ENCODE assay signal across 8 cellular contexts in the genomic region with DNA sequence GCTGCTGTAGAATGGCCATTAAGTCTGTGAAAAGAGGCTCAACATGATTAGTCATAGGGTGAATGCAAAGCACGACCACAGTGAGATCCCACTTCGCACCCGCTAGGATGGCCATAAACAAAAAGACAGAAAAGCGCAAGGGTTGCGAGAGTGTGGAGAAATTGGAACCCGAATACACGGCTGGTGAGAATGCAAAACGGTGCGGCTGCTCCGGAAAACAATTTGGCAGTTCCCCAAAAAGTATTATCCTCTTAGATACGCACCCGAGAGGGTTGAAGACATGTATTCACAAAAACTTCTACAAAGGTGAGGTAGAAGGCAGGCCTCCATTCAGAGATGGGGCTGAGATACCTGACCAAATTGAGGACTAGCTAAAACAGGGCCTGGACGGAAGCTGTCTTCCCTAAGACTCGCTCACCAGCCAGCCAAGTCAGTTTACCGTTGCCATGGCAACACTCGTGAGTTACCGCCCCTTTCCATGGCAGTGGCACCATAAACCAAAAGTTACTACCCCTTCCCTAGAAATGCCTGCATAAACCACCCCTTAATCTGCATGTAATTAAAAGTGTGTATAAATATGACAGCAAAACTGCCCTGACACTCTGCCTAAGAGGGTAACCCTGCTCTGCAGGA. TPM values are rescaled to one million over a fixed set of nuclear protein-coding genes. Genes with fewer than 3 reads are reported as not detected.
DNase-seq lines count a peak whose midpoint lies in the region; ATAC-seq, FAIRE-seq and TF ChIP-seq lines count a peak whose summit lies in the region.

No MANE protein-coding gene starts in this region.

- peaks cover 0 to 6% of the 10 kb centered on the region in 2 experiments; a peak in 1 of 5 replicates for H3K27me3 ChIP-seq in HepG2 (ENCODE audit: control insufficient read depth in 1 of 2, insufficient read depth in 2 of 2, low read length in 2 of 2)
- H3K27me3 ChIP-seq in right lobe of liver: no peaks in the 10 kb centered on the region
- H3K27me3 ChIP-seq in mesendoderm (ENCODE audit: insufficient read depth, low read length, poor library complexity): no peaks in the 10 kb centered on the region

- TF ChIP-seq POLR2A in HepG2 (IDR thresholded peaks at IDR 0.05; ENCODE audit: insufficient read depth in 1 of 2, low read depth in 2 of 2, low read length in 2 of 2): no peak
- TF ChIP-seq POLR2A in right lobe of liver (IDR thresholded peaks at IDR 0.05): no peak

- TF ChIP-seq CTCF in HepG2 (CRISPR knock-in tag; IDR thresholded peaks at IDR 0.05) (no peak), right lobe of liver (IDR thresholded peaks at IDR 0.05) (no peak)

- no peak overlapping the region for H2AFZ ChIP-seq in HepG2 (ENCODE audit: low read length)

- H3K4me1 Mint-ChIP-seq in activated naive CD8-positive, alpha-beta T cell (ENCODE audit: low read depth): peaks cover 33% of the 10 kb centered on the region

- H3K4me3 Mint-ChIP-seq in activated naive CD8-positive, alpha-beta T cell: peak overlapping the region; percentile 99

- H3K36me3 ChIP-seq in HepG2 (replicated peaks in 1 of 2; ENCODE audit: control insufficient read depth in 1 of 2, insufficient read depth in 2 of 2, low read length in 2 of 2) (peaks cover 8 to 27% of the 10 kb centered on the region in 2 experiments), right lobe of liver (peaks cover 0 to 29% (median 19%) of the 10 kb centered on the region in 4 donors), mesendoderm (ENCODE audit: control insufficient read depth, insufficient read depth, low read length) (peaks cover 5% of the 10 kb centered on the region)

- TF ChIP-seq RAD21 in HepG2 (CRISPR knock-in tag; IDR thresholded peaks at IDR 0.05): no peak

- H3K4me1 ChIP-seq in HepG2 (ENCODE audit: insufficient read depth, low read length) (peaks cover 51% of the 10 kb centered on the region), right lobe of liver (peaks cover 0 to 24% (median 5%) of the 10 kb centered on the region in 4 donors), mesendoderm (ENCODE audit: control insufficient read depth, low read depth, low read length) (no peaks in the 10 kb centered on the region)

- H2AK5ac ChIP-seq in mesendoderm (ENCODE audit: low read length): no peak overlapping the region

- no peak for ATAC-seq in HepG2
- no peak for ATAC-seq in right lobe of liver

- no peak overlapping the region for H3K18ac ChIP-seq in mesendoderm (ENCODE audit: low read length)

- H3K9me3 Mint-ChIP-seq in activated naive CD8-positive, alpha-beta T cell (ENCODE audit: low read depth): no peaks in the 10 kb centered on the region

- no peak overlapping the region for H4K8ac ChIP-seq in mesendoderm (ENCODE audit: low read depth, low read length)

- no peaks in the 10 kb centered on the region for H3K27me3 Mint-ChIP-seq in activated naive CD8-positive, alpha-beta T cell

- H4K5ac ChIP-seq in mesendoderm (ENCODE audit: low read length): no peak overlapping the region

- no peak overlapping the region for H2BK120ac ChIP-seq in mesendoderm (ENCODE audit: low read depth, low read length)

- H4K20me1 ChIP-seq in HepG2 (ENCODE audit: insufficient read depth, low read length): no peaks in the 10 kb centered on the region; the same call in 1 of the 2 replicates

- peak overlapping the region; percentile 67 for H3K4me2 ChIP-seq in HepG2 (ENCODE audit: low read depth, low read length)
- no peak overlapping the region for H3K4me2 ChIP-seq in mesendoderm (ENCODE audit: low read length)

- H3K79me1 ChIP-seq in mesendoderm (ENCODE audit: low read length): peaks cover 5% of the 10 kb centered on the region

- H3K4me3 ChIP-seq in HepG2 (replicated peaks in 1 of 3; ENCODE audit: insufficient read depth in 1 of 3, low read depth in 2 of 3, low read length in 3 of 3) (peak overlapping the region in 1 of 3 experiments; percentile 55; a peak in 1 of 6 replicates), right lobe of liver (no peak overlapping the region), mesendoderm (ENCODE audit: low read length) (no peak overlapping the region)

- intact Hi-C loops in HepG2 (cut with micrococcal nuclease; ENCODE audit: unreplicated experiment): no loop called here
- intact Hi-C loops in right lobe of liver (cut with DNase I): no loop called here

- DNase-seq in HepG2 (ENCODE audit: low spot score) (no peak), right lobe of liver (no peak), mesendoderm (peak; percentile 90), NCI-H2029 treated with DMSO at 0.1 percent for 48 hours (lab: John Stamatoyannopoulos, UW) (no peak), NCI-H510A (lab: John Stamatoyannopoulos, UW) (no peak), NCI-H226 (no peak), SHP77 (lab: John Stamatoyannopoulos, UW) (no peak)

- TF ChIP-seq EP300 in HepG2 (IDR thresholded peaks at IDR 0.05; ENCODE audit: low read depth in 2 of 2, low read length in 2 of 2): no peak
- TF ChIP-seq EP300 in HepG2 (CRISPR knock-in tag; IDR thresholded peaks at IDR 0.05; ENCODE audit: borderline replicate concordance): no peak

- H3K23ac ChIP-seq in mesendoderm (ENCODE audit: low read length): no peak overlapping the region

- no peak overlapping the region for H2BK5ac ChIP-seq in mesendoderm (ENCODE audit: low read length)

- H3K56ac ChIP-seq in mesendoderm (ENCODE audit: low read length): no peak overlapping the region

- no TSS peak for BruUV-seq in HepG2 (replicated peaks; lab: Mats Ljungman, UMichigan)

- CTCF ChIA-PET in HepG2 (lab: Yijun Ruan, JAX; ENCODE audit: low intra/inter-chr PET ratio, low total read pairs): no interaction called here

- H3K27ac Mint-ChIP-seq in activated naive CD8-positive, alpha-beta T cell: no peak overlapping the region

- 85% methylated on average over 17 of the region's 17 CpGs for WGBS in HepG2 (ENCODE audit: low lambda C conversion rate)
- WGBS in right lobe of liver (ENCODE audit: insufficient coverage, low coverage, low lambda C conversion rate, missing lambda C conversion rate): 81% methylated on average over 16 of the region's 17 CpGs
- WGBS in mesendoderm (ENCODE audit: extremely low coverage, insufficient coverage, low lambda C conversion rate): no CpG with 5 or more reads among the region's 17 CpGs

- no peak overlapping the region for H3K27ac ChIP-seq in HepG2 (ENCODE audit: extremely low read length, insufficient read depth, low read length)
- no peak overlapping the region for H3K27ac ChIP-seq in right lobe of liver
- H3K27ac ChIP-seq in mesendoderm (ENCODE audit: low read depth, low read length): no peak overlapping the region

- no peak overlapping the region for H3K4ac ChIP-seq in mesendoderm (ENCODE audit: low read depth, low read length)

- H3K36me3 Mint-ChIP-seq in activated naive CD8-positive, alpha-beta T cell: peaks cover 15% of the 10 kb centered on the region

- in situ Hi-C loops in HepG2 (cut with HindIII; ENCODE audit: extremely low pct_ligation_motif_present, low pct_unique_long_range_greater_than_20kb): no loop called here

- FAIRE-seq in HepG2 (lab: Jason Lieb, UNC): no peak

- no peak overlapping the region for H3K9ac ChIP-seq in HepG2 (ENCODE audit: insufficient read depth, low read depth, low read length)
- no peak overlapping the region for H3K9ac ChIP-seq in mesendoderm (ENCODE audit: low read length)

- no peak overlapping the region for H2BK15ac ChIP-seq in mesendoderm (replicated peaks; ENCODE audit: low read depth)

- H3K79me2 ChIP-seq in HepG2 (ENCODE audit: insufficient read depth, low read length) (peaks cover 21% of the 10 kb centered on the region), mesendoderm (ENCODE audit: control insufficient read depth, insufficient read depth, low read length) (peaks cover 10% of the 10 kb centered on the region)

- POLR2A ChIA-PET in HepG2 (lab: Yijun Ruan, JAX): no interaction called here

- no peaks in the 10 kb centered on the region for H3K9me3 ChIP-seq in HepG2 (ENCODE audit: low read length)
- H3K9me3 ChIP-seq in right lobe of liver: no peaks in the 10 kb centered on the region

RNA-seq across cellular contexts. Expression of gene PSMB7, which starts 0.7 kb away (rescaled TPM):
- total RNA-seq in HepG2 (2016; rRNA removed; fragmentation: Illumina TruSeq; extraction: Trizol) (259 and 395 TPM in 2 replicates), right lobe of liver (100 to 1,000 TPM in 2 of 6 experiments, 10 to 100 TPM in 4; 76.4 to 196 (median 96.8) TPM)
- total RNA-seq in HepG2 (2016; cell fraction: cytosol; rRNA removed; fragmentation: Illumina TruSeq; extraction: Trizol; ENCODE audit: low read depth): 81.7 and 96.6 TPM in 2 replicates
- 268 and 419 TPM in 2 replicates for total RNA-seq in HepG2 (2016; cell fraction: insoluble cytoplasmic fraction; rRNA removed; fragmentation: Illumina TruSeq; extraction: Trizol)
- 127 and 128 TPM in 2 replicates for total RNA-seq in HepG2 (2016; cell fraction: membrane; rRNA removed; fragmentation: Illumina TruSeq; extraction: Trizol)
- total RNA-seq in HepG2 (2016; cell fraction: nucleus; rRNA removed; fragmentation: Illumina TruSeq; extraction: Trizol): 111 and 118 TPM in 2 replicates
- polyA plus RNA-seq in HepG2 (2011; rRNA removed): 261 and 291 TPM in 2 replicates
- 283 and 308 TPM in 2 replicates for polyA plus RNA-seq in HepG2 (2011; cell fraction: cytosol; rRNA removed)
- 63.6 and 73.0 TPM in 2 replicates for polyA plus RNA-seq in HepG2 (2011; cell fraction: nucleus; rRNA removed)
- 163 and 239 TPM in 2 replicates for polyA plus RNA-seq in HepG2 (2012)
- 101 and 108 TPM in 2 replicates for polyA plus RNA-seq in HepG2 (2016; cell fraction: cytosol; fragmentation: Illumina TruSeq; extraction: Trizol; ENCODE audit: low read depth)
- polyA plus RNA-seq in HepG2 (2016; cell fraction: insoluble cytoplasmic fraction; fragmentation: Illumina TruSeq; extraction: Trizol; ENCODE audit: low read depth): 433 and 456 TPM in 2 replicates
- 121 and 132 TPM in 2 replicates for polyA plus RNA-seq in HepG2 (2016; cell fraction: membrane; fragmentation: Illumina TruSeq; extraction: Trizol; ENCODE audit: low read depth)
- polyA plus RNA-seq in HepG2 (2016; cell fraction: nucleus; fragmentation: Illumina TruSeq; extraction: Trizol; ENCODE audit: insufficient read depth, low read depth): 139 and 158 TPM in 2 replicates
- polyA minus RNA-seq in HepG2 (2011; rRNA and poly(A)+ RNA removed; ENCODE audit: low replicate concordance): 167 and 496 TPM in 2 replicates
- polyA minus RNA-seq in HepG2 (2011; cell fraction: cytosol; rRNA and poly(A)+ RNA removed): 83.8 and 88.1 TPM in 2 replicates
- 83.6 and 97.7 TPM in 2 replicates for polyA minus RNA-seq in HepG2 (2011; cell fraction: nucleus; rRNA and poly(A)+ RNA removed)
- 270 TPM for polyA plus RNA-seq in mesendoderm (2013, experiment 1 of 2)
- polyA plus RNA-seq in mesendoderm (2013, experiment 2 of 2): 271 TPM

RNA-seq across cellular contexts. Expression of gene ADGRD2, which starts 34.3 kb away (rescaled TPM):
- total RNA-seq in HepG2 (2016; rRNA removed; fragmentation: Illumina TruSeq; extraction: Trizol): not detected in 2 replicates
- total RNA-seq in HepG2 (2016; cell fraction: cytosol; rRNA removed; fragmentation: Illumina TruSeq; extraction: Trizol; ENCODE audit: low read depth): not detected in 2 replicates
- not detected in 2 replicates for total RNA-seq in HepG2 (2016; cell fraction: insoluble cytoplasmic fraction; rRNA removed; fragmentation: Illumina TruSeq; extraction: Trizol)
- not detected in 2 replicates for total RNA-seq in HepG2 (2016; cell fraction: membrane; rRNA removed; fragmentation: Illumina TruSeq; extraction: Trizol)
- total RNA-seq in HepG2 (2016; cell fraction: nucleus; rRNA removed; fragmentation: Illumina TruSeq; extraction: Trizol): not detected in 2 replicates
- polyA plus RNA-seq in HepG2 (2011; rRNA removed): not detected in 2 replicates
- not detected in 2 replicates for polyA plus RNA-seq in HepG2 (2011; cell fraction: cytosol; rRNA removed)
- polyA plus RNA-seq in HepG2 (2011; cell fraction: nucleus; rRNA removed): not detected in 2 replicates
- not detected in 2 replicates for polyA plus RNA-seq in HepG2 (2012)
- not detected in 2 replicates for polyA plus RNA-seq in HepG2 (2016; cell fraction: cytosol; fragmentation: Illumina TruSeq; extraction: Trizol; ENCODE audit: low read depth)
- not detected in 2 replicates for polyA plus RNA-seq in HepG2 (2016; cell fraction: insoluble cytoplasmic fraction; fragmentation: Illumina TruSeq; extraction: Trizol; ENCODE audit: low read depth)
- not detected in 2 replicates for polyA plus RNA-seq in HepG2 (2016; cell fraction: membrane; fragmentation: Illumina TruSeq; extraction: Trizol; ENCODE audit: low read depth)
- polyA plus RNA-seq in HepG2 (2016; cell fraction: nucleus; fragmentation: Illumina TruSeq; extraction: Trizol; ENCODE audit: insufficient read depth, low read depth): not detected in 2 replicates
- polyA minus RNA-seq in HepG2 (2011; rRNA and poly(A)+ RNA removed; ENCODE audit: low replicate concordance): not detected in 2 replicates
- polyA minus RNA-seq in HepG2 (2011; cell fraction: cytosol; rRNA and poly(A)+ RNA removed): not detected in 2 replicates
- not detected in 2 replicates for polyA minus RNA-seq in HepG2 (2011; cell fraction: nucleus; rRNA and poly(A)+ RNA removed)
- total RNA-seq in right lobe of liver: not detected
- polyA plus RNA-seq in mesendoderm (2013, experiment 1 of 2): 0.10 TPM
- 0.32 TPM for polyA plus RNA-seq in mesendoderm (2013, experiment 2 of 2)
